In genomic region chr17:63477471-63478440, GRCh38 we compare ENCODE assay signal across 8 cellular contexts. TPM values are rescaled to one million over a fixed set of nuclear protein-coding genes. Genes with fewer than 3 reads are reported as not detected.
DNase-seq lines count a peak whose midpoint lies in the region; ATAC-seq and TF ChIP-seq lines count a peak whose summit lies in the region.

No MANE protein-coding gene starts in this region.

- no peak overlapping the region for H3K27ac Mint-ChIP-seq in chondrocyte (ENCODE audit: unreplicated experiment)
- H3K27ac Mint-ChIP-seq in naive B cell: peak overlapping the region in 3 of 6 donors; percentile 27 to 92 (median 56)

- H3K4me3 Mint-ChIP-seq in chondrocyte (ENCODE audit: unreplicated experiment): peak overlapping the region; percentile 75
- peak overlapping the region; percentile 76 to 90 (median 84) for H3K4me3 Mint-ChIP-seq in naive B cell

- ATAC-seq in naive B cell (ENCODE audit: low read depth in 2 of 2) (peak; percentile 6 to 7), HG03139 (IDR thresholded peaks at IDR 0.05; ENCODE audit: unreplicated experiment) (no peak), HG02885 (IDR thresholded peaks at IDR 0.05; ENCODE audit: poor library complexity, unreplicated experiment) (no peak)

- H3K4me1 Mint-ChIP-seq in chondrocyte (ENCODE audit: low read depth): peaks cover 11% of the 10 kb centered on the region
- peaks cover 13 to 22% (median 20%) of the 10 kb centered on the region in 3 donors for H3K4me1 Mint-ChIP-seq in naive B cell

- no peaks in the 10 kb centered on the region for H3K9me3 Mint-ChIP-seq in chondrocyte (ENCODE audit: low read depth)
- no peaks in the 10 kb centered on the region for H3K9me3 Mint-ChIP-seq in naive B cell

- peaks cover 20% of the 10 kb centered on the region for H3K27me3 Mint-ChIP-seq in chondrocyte (ENCODE audit: low read depth)
- H3K27me3 Mint-ChIP-seq in naive B cell: peaks cover 18 to 66% (median 47%) of the 10 kb centered on the region in 3 donors

- no peak for TF ChIP-seq CTCF in chondrocyte (IDR thresholded peaks at IDR 0.05)

- DNase-seq in NCI-H1417 (lab: John Stamatoyannopoulos, UW): peak; percentile 60 to 83 (median 80)
- DNase-seq in NCI-H1417 treated with DMSO at 0.1 percent for 48 hours (lab: John Stamatoyannopoulos, UW): no peak
- DNase-seq in NCI-H345 (lab: John Stamatoyannopoulos, UW): peak; percentile 58
- peak; percentile 61 for DNase-seq in chondrocyte (ENCODE audit: low spot score)
- no peak for DNase-seq in naive B cell
- no peak for DNase-seq in medulla oblongata (ENCODE audit: extremely low spot score)

- H3K36me3 Mint-ChIP-seq in chondrocyte (ENCODE audit: low read depth): no peaks in the 10 kb centered on the region
- no peaks in the 10 kb centered on the region for H3K36me3 Mint-ChIP-seq in naive B cell

RNA-seq across cellular contexts. Expression of gene ACE, which starts 0.9 kb away (rescaled TPM):
- 0.28 to 0.68 TPM (median 0.52 TPM) in 3 replicates for total RNA-seq in chondrocyte
- polyA plus RNA-seq in naive B cell (ENCODE audit: low read depth in 6 of 6): not detected

RNA-seq across cellular contexts. Expression of gene CYB561, which starts 31.6 kb away (rescaled TPM):
- total RNA-seq in chondrocyte: 6.2 to 10.1 TPM (median 9.0 TPM) in 3 replicates
- polyA plus RNA-seq in naive B cell (ENCODE audit: low read depth in 6 of 6): 1 to 10 TPM in 4 of 6 donors, under 1 TPM in 1, not detected in 1; 0.66 to 3.4 (median 1.6) TPM

RNA-seq across cellular contexts. Expression of gene KCNH6, which starts 45.4 kb away (rescaled TPM):
- not detected in 3 replicates for total RNA-seq in chondrocyte
- polyA plus RNA-seq in naive B cell (ENCODE audit: low read depth in 6 of 6): not detected

Comparison
In these comparisons a context has a peak if more than half of its experiments do, and no peak if none do; other contexts are left out.
1. DNase-seq: peak in NCI-H1417 (3 of 3), NCI-H345 (single experiment) and chondrocyte (single experiment); none in NCI-H1417 treated with DMSO at 0.1 percent for 48 hours (single experiment), naive B cell (single experiment) and medulla oblongata (single experiment).
2. ATAC-seq: peak in naive B cell (2 of 2); none in HG03139 (single experiment) and HG02885 (single experiment).